Comparison of ENCODE assay signal across 22 cellular contexts in genomic region chr6:26136321-26136720, GRCh38.
"Had no signal": no experiment of that assay in that cellular context is flagged by ENCODE, and none has a peak within 500 bp of the region (broad histone marks: within the 10 kb centered on the region; RNA-seq: fewer than 3 reads in every experiment).

No MANE protein-coding gene starts in this region.

- H3K27ac ChIP-seq: esophagus squamous epithelium, gastroesophageal sphincter, stomach, thoracic aorta had no signal

- H3K4me3 ChIP-seq: esophagus squamous epithelium, gastroesophageal sphincter, lung, spleen, stomach, thoracic aorta had no signal

- DNase-seq: esophagus squamous epithelium; foreskin fibroblast; glutamatergic neuron; immature natural killer cell; left cardiac atrium; left ventricle myocardium superior; mesendoderm; naive B cell; posterior cingulate gyrus; spleen; stimulated activated CD4-positive, alpha-beta T cell treated with anti-CD3 and anti-CD28 coated beads, Interleukin-15, amount 100 ng/mL, for 24 hours; stimulated activated CD4-positive, alpha-beta T cell treated with anti-CD3 and anti-CD28 coated beads, Interleukin-1b, Interleukin-23, amount 100 ng/mL, for 48 hours; stimulated activated CD4-positive, alpha-beta T cell treated with anti-CD3 and anti-CD28 coated beads, Interleukin-4, amount 100 ng/mL, for 24 hours; stimulated activated naive B cell treated with anti-CD40 and anti-IgM and Interleukin-4, amounts not matched to agents 10 μg/mL and 1 μg/mL and 100 μg/mL, for 72 hours; stomach; substantia nigra; trophoblast cell had no signal

- ATAC-seq: gastroesophageal sphincter; left cardiac atrium; left ventricle myocardium superior; sciatic nerve; stimulated activated naive B cell treated with anti-CD40 and anti-IgM and Interleukin-4, amounts not matched to agents 10 μg/mL and 1 μg/mL and 100 μg/mL, for 72 hours had no signal

- H3K9me3 ChIP-seq: esophagus squamous epithelium, gastroesophageal sphincter, spleen, stomach, thoracic aorta had no signal

- H3K27me3 ChIP-seq: esophagus squamous epithelium, gastroesophageal sphincter, spleen, stomach had no signal

- H3K27ac Mint-ChIP-seq: dendritic cell treated with granulocyte-macrophage colony-stimulating factor and Interleukin-4, amounts not matched to agents 40 ng/mL and 50 ng/mL, for 4 days had no signal

- H3K9me3 Mint-ChIP-seq: dendritic cell treated with granulocyte-macrophage colony-stimulating factor and Interleukin-4, amounts not matched to agents 40 ng/mL and 50 ng/mL, for 4 days; immature natural killer cell; naive B cell; stimulated activated naive B cell treated with anti-CD40 and anti-IgM and Interleukin-4, amounts not matched to agents 10 μg/mL and 1 μg/mL and 100 μg/mL, for 72 hours had no signal

- H3K4me3 Mint-ChIP-seq: dendritic cell treated with granulocyte-macrophage colony-stimulating factor and Interleukin-4, amounts not matched to agents 40 ng/mL and 50 ng/mL, for 4 days; immature natural killer cell; stimulated activated naive B cell treated with anti-CD40 and anti-IgM and Interleukin-4, amounts not matched to agents 10 μg/mL and 1 μg/mL and 100 μg/mL, for 72 hours had no signal

- H3K27me3 Mint-ChIP-seq: dendritic cell treated with granulocyte-macrophage colony-stimulating factor and Interleukin-4, amounts not matched to agents 40 ng/mL and 50 ng/mL, for 4 days; naive B cell; stimulated activated naive B cell treated with anti-CD40 and anti-IgM and Interleukin-4, amounts not matched to agents 10 μg/mL and 1 μg/mL and 100 μg/mL, for 72 hours had no signal

- H3K36me3 ChIP-seq: thoracic aorta had no signal
